Comparison of ENCODE assay signal across 12 cellular contexts in the genomic region with DNA sequence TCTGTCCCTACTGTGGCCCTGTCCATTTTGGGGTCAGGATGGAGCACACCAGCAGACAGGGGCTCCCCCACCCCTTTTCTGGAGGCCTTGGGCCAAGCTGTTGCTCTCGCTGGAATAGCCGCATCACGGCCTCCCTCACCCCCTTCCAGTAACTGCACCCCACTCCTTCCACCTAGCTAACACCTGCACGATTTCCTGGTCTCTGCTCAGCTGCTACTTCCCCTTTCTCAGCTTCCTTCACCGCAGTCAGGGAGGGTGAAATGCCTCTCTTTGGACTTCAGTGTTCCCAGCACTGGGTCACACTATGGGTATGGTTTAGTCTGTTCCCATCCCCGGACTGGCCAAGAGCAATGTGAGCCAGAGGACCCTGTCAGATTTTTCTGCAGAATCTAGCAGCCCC.
DNase-seq lines count a peak whose midpoint lies in the region; ATAC-seq and TF ChIP-seq lines count a peak whose summit lies in the region.
"Had no signal": no experiment of that assay in that cellular context is flagged by ENCODE, and none has a peak within 500 bp of the region (broad histone marks: within the 10 kb centered on the region; RNA-seq: fewer than 3 reads in every experiment).

No MANE protein-coding gene starts in this region.

- H3K4me3 ChIP-seq in Karpas-422 (ENCODE audit: low read length), result no peak overlapping the region
- no peak overlapping the region for H3K4me3 ChIP-seq in transverse colon
- H3K4me3 ChIP-seq in coronary artery, result no peak overlapping the region
- no peak overlapping the region for H3K4me3 ChIP-seq in mucosa of descending colon

- no peak overlapping the region for H3K4me2 ChIP-seq in Karpas-422 (ENCODE audit: low read depth, low read length, poor library complexity, severe bottlenecking)

- no peaks in the 10 kb centered on the region for H3K9me3 ChIP-seq in Karpas-422 (ENCODE audit: low read length)
- H3K9me3 ChIP-seq in transverse colon, result no peaks in the 10 kb centered on the region
- H3K9me3 ChIP-seq in mucosa of descending colon, result no peaks in the 10 kb centered on the region

- H3K36me3 ChIP-seq in Karpas-422 (ENCODE audit: insufficient read depth, low read length) (no peaks in the 10 kb centered on the region), transverse colon (no peaks in the 10 kb centered on the region), mucosa of descending colon (ENCODE audit: low read depth) (no peaks in the 10 kb centered on the region)

- intact Hi-C loops in transverse colon (cut with DNase I; ENCODE audit: low total_unique reads), result loop anchor here (10.0 kb wide), 1 partner anchor 57 kb away; no protein-coding TSS in a partner anchor
- intact Hi-C loops in mucosa of descending colon (cut with DNase I, micrococcal nuclease), result no loop called here

- TF ChIP-seq POLR2A in transverse colon (IDR thresholded peaks at IDR 0.05), result no peak

- TF ChIP-seq CTCF in transverse colon (IDR thresholded peaks at IDR 0.05), result no peak
- no peak for TF ChIP-seq CTCF in coronary artery (IDR thresholded peaks at IDR 0.05)
- TF ChIP-seq CTCF in mucosa of descending colon (IDR thresholded peaks at IDR 0.05), result no peak

- H3K27ac ChIP-seq in Karpas-422 (ENCODE audit: low read length) (no peak overlapping the region), transverse colon (no peak overlapping the region), coronary artery (no peak overlapping the region)

- in situ Hi-C loops in transverse colon (cut with MboI; ENCODE audit: low pct_ligation_motif_present in 1 of 4, low pct_unique_long_range_greater_than_20kb in 1 of 4, low sequenced_read_pairs in 3 of 4), result no loop called here

- no peaks in the 10 kb centered on the region for H3K79me2 ChIP-seq in Karpas-422 (ENCODE audit: low read length)

- TF ChIP-seq EP300 in transverse colon (IDR thresholded peaks at IDR 0.05; ENCODE audit: low read depth), result no peak

- H3K9ac ChIP-seq in Karpas-422 (ENCODE audit: low read length), result no peak overlapping the region

- ATAC-seq in GM19372 (IDR thresholded peaks at IDR 0.05; ENCODE audit: low read depth, unreplicated experiment) (peak; percentile 61), HG02763 (IDR thresholded peaks at IDR 0.05; ENCODE audit: unreplicated experiment) (peak; percentile 79), HG03280 (IDR thresholded peaks at IDR 0.05; ENCODE audit: unreplicated experiment) (no peak), mucosa of descending colon (no peak)

- H3K27me3 ChIP-seq in Karpas-422 (ENCODE audit: low read length) (no peaks in the 10 kb centered on the region), transverse colon (no peaks in the 10 kb centered on the region)

- no peak overlapping the region for H2AFZ ChIP-seq in Karpas-422 (ENCODE audit: low read length)

- H3K4me1 ChIP-seq in Karpas-422 (ENCODE audit: low read length), result peaks cover 7% of the 10 kb centered on the region
- H3K4me1 ChIP-seq in transverse colon, result no peaks in the 10 kb centered on the region
- H3K4me1 ChIP-seq in mucosa of descending colon (ENCODE audit: low read depth), result no peaks in the 10 kb centered on the region

- DNase-seq in GF-D8 (lab: John Stamatoyannopoulos, UW), result peak; percentile 4
- DNase-seq in Karpas-422, result peak; percentile 52
- DNase-seq in transverse colon, result no peak
- no peak for DNase-seq in coronary artery (ENCODE audit: low spot score)
- DNase-seq in mucosa of descending colon, result no peak
- DNase-seq: activated gamma-delta T cell, MM.1S, NCI-H446, Right ventricle myocardium superior had no signal

- 66% methylated on average over 6 of the region's 6 CpGs; no CpG with 5 or more reads in 1 of the 2 donors for WGBS in transverse colon (ENCODE audit: low coverage in 1 of 2), 2 donors

- H3K9me2 ChIP-seq in Karpas-422 (replicated peaks; ENCODE audit: insufficient read depth, low read length), result no peaks in the 10 kb centered on the region

- no peaks in the 10 kb centered on the region for H4K20me1 ChIP-seq in Karpas-422 (ENCODE audit: insufficient read depth, low read depth, low read length)

Comparison
In these comparisons a context has a peak if more than half of its experiments do, and no peak if none do; other contexts are left out.
1. DNase-seq: peak in GF-D8 (single experiment) and Karpas-422 (single experiment); none in transverse colon (single experiment), coronary artery (single experiment) and mucosa of descending colon (0 of 3).
2. ATAC-seq: peak in GM19372 (single experiment) and HG02763 (single experiment); none in HG03280 (single experiment) and mucosa of descending colon (single experiment).